ENCODE assay signal across 21 cellular contexts in genomic region chr5:10615693-10616092, GRCh38.
"Had no signal": no experiment of that assay in that cellular context is flagged by ENCODE, and none has a peak within 500 bp of the region (broad histone marks: within the 10 kb centered on the region; RNA-seq: fewer than 3 reads in every experiment).

No MANE protein-coding gene starts in this region.

- ATAC-seq: Right ventricle myocardium inferior had no signal

- DNase-seq: KBM-7, MG63, NCI-H1092 treated with DMSO at 0.1 percent for 48 hours, NCI-H1436, NCI-H187, NCI-H2029, NCI-H2081 treated with DMSO at 0.1 percent for 48 hours, NCI-H2171, NCI-H226, NCI-H446, NCI-H510A, NCI-H524 treated with DMSO at 0.1 percent for 48 hours, NCI-H69, NCI-H774, OCI-M1, PC-9, Peyer's patch, SHP77 treated with DMSO at 0.1 percent for 48 hours, SK-N-SH, SW 1271 had no signal
